Comparison of ENCODE assay signal across 28 cellular contexts in the genomic region with DNA sequence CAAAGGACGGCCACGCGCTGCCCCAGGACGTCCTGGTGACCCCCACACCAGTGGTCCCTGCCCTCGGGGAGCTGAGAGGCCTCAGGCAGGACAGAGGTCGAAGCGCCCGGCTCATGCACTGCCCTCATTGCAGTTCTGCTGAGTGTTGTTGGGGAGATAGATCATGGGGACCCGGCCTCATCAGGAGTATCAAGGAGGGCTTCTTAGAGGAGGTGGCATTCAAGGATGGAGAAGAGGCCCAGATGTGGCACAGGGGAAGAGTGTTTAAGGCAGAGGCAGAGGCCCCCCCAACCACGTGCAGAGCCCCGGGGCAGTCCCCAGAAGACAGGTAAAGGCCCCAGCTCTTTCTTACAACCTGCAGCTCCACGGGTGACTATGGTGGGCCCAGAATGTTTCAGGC.
"Had no signal": no experiment of that assay in that cellular context is flagged by ENCODE, and none has a peak within 500 bp of the region (broad histone marks: within the 10 kb centered on the region; RNA-seq: fewer than 3 reads in every experiment).

No MANE protein-coding gene starts in this region.

- H3K27me3 ChIP-seq: hepatocyte, pancreas, suprapubic skin, tibial artery, uterus had no signal

- H3K36me3 Mint-ChIP-seq: naive B cell; natural killer cell; stimulated activated effector memory CD8-positive, alpha-beta T cell treated with anti-CD3 and anti-CD28 coated beads, Interleukin-12 subunit alpha, Interleukin-12 subunit beta, amount 100 ng/mL, for 72 hours; type B pancreatic cell had no signal

- H2AFZ ChIP-seq: hepatocyte had no signal

- H3K9me3 Mint-ChIP-seq: mesothelial cell of epicardium; naive B cell; natural killer cell; nephron progenitor cell; stimulated activated effector memory CD8-positive, alpha-beta T cell treated with anti-CD3 and anti-CD28 coated beads, Interleukin-12 subunit alpha, Interleukin-12 subunit beta, amount 100 ng/mL, for 72 hours; stimulated activated naive CD8-positive, alpha-beta T cell treated with anti-CD3 and anti-CD28 coated beads, Interleukin-15, Interleukin-2, amounts not matched to agents 100 ng/mL and 50 ng/mL, for 24 hours; type B pancreatic cell had no signal

- H3K4me3 Mint-ChIP-seq: mesothelial cell of epicardium; naive B cell; natural killer cell; nephron progenitor cell; stimulated activated effector memory CD8-positive, alpha-beta T cell treated with anti-CD3 and anti-CD28 coated beads, Interleukin-12 subunit alpha, Interleukin-12 subunit beta, amount 100 ng/mL, for 72 hours; stimulated activated naive CD8-positive, alpha-beta T cell treated with anti-CD3 and anti-CD28 coated beads, Interleukin-15, Interleukin-2, amounts not matched to agents 100 ng/mL and 50 ng/mL, for 24 hours; type B pancreatic cell had no signal

- H3K4me1 Mint-ChIP-seq: naive B cell; natural killer cell; stimulated activated effector memory CD8-positive, alpha-beta T cell treated with anti-CD3 and anti-CD28 coated beads, Interleukin-12 subunit alpha, Interleukin-12 subunit beta, amount 100 ng/mL, for 72 hours had no signal

- H3K4me1 ChIP-seq: left ventricle myocardium inferior, pancreas, prostate gland, suprapubic skin, tibial artery, uterus had no signal

- H3K4me2 ChIP-seq: hepatocyte had no signal

- H3K4me3 ChIP-seq: hepatocyte, left ventricle myocardium inferior, lung, pancreas, prostate gland, skin epidermis, suprapubic skin, thoracic aorta, tibial artery, uterus had no signal

- DNase-seq: islet precursor cell; left ventricle myocardium inferior; mesendoderm; naive B cell; natural killer cell; nephron progenitor cell; nucleus accumbens; pancreas; posterior cingulate gyrus; stimulated activated CD4-positive, alpha-beta T cell treated with anti-CD3 and anti-CD28 coated beads, Interleukin-12 subunit alpha, Interleukin-12 subunit beta, amount 100 ng/mL, for 4 hours; stimulated activated CD4-positive, alpha-beta T cell treated with anti-CD3 and anti-CD28 coated beads, Interleukin-15, amount 100 ng/mL, for 24 hours; stimulated activated CD4-positive, alpha-beta T cell treated with anti-CD3 and anti-CD28 coated beads, Interleukin-2, amount 100 ng/mL, for 24 hours; stimulated activated CD4-positive, alpha-beta T cell treated with anti-CD3 and anti-CD28 coated beads, Interleukin-4, amount 100 ng/mL, for 1 hour; stimulated activated naive CD4-positive, alpha-beta T cell; tibial artery; uterus had no signal

- ATAC-seq: natural killer cell; pancreas; right cardiac atrium; sciatic nerve; stimulated activated effector memory CD8-positive, alpha-beta T cell treated with anti-CD3 and anti-CD28 coated beads, Interleukin-12 subunit alpha, Interleukin-12 subunit beta, amount 100 ng/mL, for 72 hours had no signal

- H3K36me3 ChIP-seq: pancreas, uterus had no signal

- H3K9me3 ChIP-seq: left ventricle myocardium inferior, pancreas, prostate gland, suprapubic skin, thoracic aorta, tibial artery, uterus had no signal

- H3K27ac Mint-ChIP-seq: mesothelial cell of epicardium; naive B cell; natural killer cell; nephron progenitor cell; stimulated activated effector memory CD8-positive, alpha-beta T cell treated with anti-CD3 and anti-CD28 coated beads, Interleukin-12 subunit alpha, Interleukin-12 subunit beta, amount 100 ng/mL, for 72 hours; stimulated activated naive CD8-positive, alpha-beta T cell treated with anti-CD3 and anti-CD28 coated beads, Interleukin-15, Interleukin-2, amounts not matched to agents 100 ng/mL and 50 ng/mL, for 24 hours; type B pancreatic cell had no signal

- H3K27ac ChIP-seq: hepatocyte, left ventricle myocardium inferior, pancreas, prostate gland, skin epidermis, suprapubic skin, thoracic aorta, tibial artery, uterus had no signal
